8 cellular contexts compared by ENCODE assay signal in genomic region chr11:72683782-72684200, GRCh38. TPM values are rescaled to one million over a fixed set of nuclear protein-coding genes. Genes with fewer than 3 reads are reported as not detected.
DNase-seq lines count a peak whose midpoint lies in the region; ATAC-seq and TF ChIP-seq lines count a peak whose summit lies in the region.

No MANE protein-coding gene starts in this region.

- POLR2A ChIA-PET in CD8-positive, alpha-beta memory T cell (lab: Charles Lee), result interaction anchor here (1.1 kb wide), 1 partner anchor 15 kb away, joined by 3 read pairs; no protein-coding TSS in a partner anchor
- POLR2A ChIA-PET in RWPE1 (lab: Yijun Ruan, JAX; ENCODE audit: low non-redundant PET), result interaction anchor here (1.0 kb wide), 1 partner anchor 41 kb away, joined by 5 read pairs; no protein-coding TSS in a partner anchor

- no peaks in the 10 kb centered on the region for H3K27me3 ChIP-seq in CD8-positive, alpha-beta memory T cell (ENCODE audit: insufficient read depth, low read length, poor library complexity, severe bottlenecking)
- H3K27me3 ChIP-seq in uterus, result no peaks in the 10 kb centered on the region

- DNase-seq in CD8-positive, alpha-beta memory T cell, result peak; percentile 43 to 71 (median 46)
- DNase-seq in RWPE1 (ENCODE audit: low spot score) (peak; percentile 72), germinal center (ENCODE audit: low spot score) (peak; percentile 82), posterior cingulate gyrus (peak; percentile 59 to 95 (median 82)), uterus (peak; percentile 58 to 68), putamen (ENCODE audit: low spot score) (no peak)
- peak; percentile 49 for DNase-seq in activated effector memory CD4-positive, alpha-beta T cell treated with Interleukin-2 at 50 U/mL for 16 hours

- H3K27ac Mint-ChIP-seq in CD8-positive, alpha-beta memory T cell, result peak overlapping the region in 3 of 8 donors; percentile 19 to 51 (median 42)

- peaks cover 17 to 25% (median 21%) of the 10 kb centered on the region in 3 donors for H3K4me1 Mint-ChIP-seq in CD8-positive, alpha-beta memory T cell

- no peak overlapping the region for H3K4me3 ChIP-seq in CD8-positive, alpha-beta memory T cell (ENCODE audit: low read length)
- H3K4me3 ChIP-seq in uterus, result no peak overlapping the region

- H3K9me3 ChIP-seq in CD8-positive, alpha-beta memory T cell (ENCODE audit: low read length), result no peaks in the 10 kb centered on the region
- H3K9me3 ChIP-seq in uterus, result no peaks in the 10 kb centered on the region

- no peak overlapping the region for H3K4me3 Mint-ChIP-seq in CD8-positive, alpha-beta memory T cell

- H3K27me3 Mint-ChIP-seq in CD8-positive, alpha-beta memory T cell, result no peaks in the 10 kb centered on the region

- no peak overlapping the region for H3K27ac ChIP-seq in CD8-positive, alpha-beta memory T cell (ENCODE audit: low read depth, low read length)
- H3K27ac ChIP-seq in RWPE1, result no peak overlapping the region
- H3K27ac ChIP-seq in uterus, result peak overlapping the region; percentile 43 to 75

- TF ChIP-seq CTCF in RWPE1 (conservative IDR thresholded peaks at IDR 0.05; ENCODE audit: low read depth) (peak; percentile 92), uterus (IDR thresholded peaks at IDR 0.05) (peak; percentile 83 to 95 (median 88))

- peaks cover 0 to 37% (median 2%) of the 10 kb centered on the region in 3 donors for H3K36me3 Mint-ChIP-seq in CD8-positive, alpha-beta memory T cell

- no peaks in the 10 kb centered on the region for H3K4me1 ChIP-seq in CD8-positive, alpha-beta memory T cell (ENCODE audit: insufficient read depth, low read length)
- no peaks in the 10 kb centered on the region for H3K4me1 ChIP-seq in uterus

- TF ChIP-seq POLR2A in uterus (IDR thresholded peaks at IDR 0.05), result peak in 1 of 2 donors; percentile 15

- H3K36me3 ChIP-seq in CD8-positive, alpha-beta memory T cell (ENCODE audit: insufficient read depth, low read length), result peaks cover 3% of the 10 kb centered on the region
- no peaks in the 10 kb centered on the region for H3K36me3 ChIP-seq in uterus

- ATAC-seq in HG02588 (IDR thresholded peaks at IDR 0.05; ENCODE audit: unreplicated experiment), result peak; percentile 48

- CTCF ChIA-PET in CD8-positive, alpha-beta memory T cell (lab: Charles Lee), result interaction anchor here (0.6 to 3.5 kb wide), 17 partner anchors 8 to 494 kb away, joined by 3 to 19 read pairs (median 5); partner anchors contain the start of gene STARD10
- CTCF ChIA-PET in RWPE1 (lab: Yijun Ruan, JAX), result interaction anchor here (0.5 to 2.2 kb wide), 27 partner anchors 9 to 978 kb away, joined by 3 to 17 read pairs (median 4); partner anchors contain the start of gene PDE2A

- H3K9me3 Mint-ChIP-seq in CD8-positive, alpha-beta memory T cell, result no peaks in the 10 kb centered on the region

- intact Hi-C loops in posterior cingulate gyrus (cut with DNase I), result loop anchor here (1.0 to 5.0 kb wide), 2 partner anchors 98 to 201 kb away; no protein-coding TSS in a partner anchor
- intact Hi-C loops in uterus (cut with DNase I; ENCODE audit: low total_unique reads), result no loop called here

RNA-seq across cellular contexts. Expression of gene PDE2A, which starts 9.6 kb away (rescaled TPM):
- under 1 TPM; 0.55 to 0.66 TPM for total RNA-seq in CD8-positive, alpha-beta memory T cell
- polyA plus RNA-seq in CD8-positive, alpha-beta memory T cell, result 0.08 TPM
- 100 to 1,000 TPM in 2 of 4 donors, 10 to 100 TPM in 2; 13.8 to 185 (median 94.2) TPM for total RNA-seq in uterus

Comparison
In these comparisons a context has a peak if more than half of its experiments do, and no peak if none do; other contexts are left out.
1. H3K27ac ChIP-seq: peak in uterus (2 of 2); none in CD8-positive, alpha-beta memory T cell (single experiment) and RWPE1 (single experiment).
2. RNA of gene PDE2A, which starts 9.6 kb away (total RNA-seq): 13.8 to 185 TPM in uterus; 0.55 to 0.66 TPM in CD8-positive, alpha-beta memory T cell; every median in the first group is over 4 times any median in the second.